In genomic region chr19:44113784-44114390, GRCh38 we compare ENCODE assay signal across 1 cellular context.
TF ChIP-seq lines count a peak whose summit lies in the region.

No MANE protein-coding gene starts in this region.

TF ChIP-seq in HEK293, 187 proteins besides CTCF, POLR2A, EP300 and RAD21 (continued from another document):
- TF ChIP-seq ZNF645 (tag by site-specific recombination; IDR thresholded peaks at IDR 0.05) (no peak), TRIM28 (IDR thresholded peaks at IDR 0.05; ENCODE audit: borderline replicate concordance, low read length) (no peak), ZNF560 (tag by site-specific recombination; IDR thresholded peaks at IDR 0.05; ENCODE audit: borderline replicate concordance) (no peak), PRDM1 (tag by site-specific recombination; IDR thresholded peaks at IDR 0.05) (0 out of 2 replicates have a peak, but pooled peaks have one; percentile 4), IKZF3 (tag by site-specific recombination; IDR thresholded peaks at IDR 0.05) (peak; percentile 67), ZNF548 (tag by site-specific recombination; IDR thresholded peaks at IDR 0.05) (no peak), HIC1 (tag by site-specific recombination; IDR thresholded peaks at IDR 0.05) (no peak), ZNF449 (tag by site-specific recombination; IDR thresholded peaks at IDR 0.05) (no peak), ZBTB10 (tag by site-specific recombination; IDR thresholded peaks at IDR 0.05) (0 out of 2 replicates have a peak, but pooled peaks have one; percentile 2), PRDM10 (tag by site-specific recombination; IDR thresholded peaks at IDR 0.05) (peak; percentile 99), ZBTB11 (tag by site-specific recombination; conservative IDR thresholded peaks at IDR 0.05; ENCODE audit: low read depth) (no peak), EGR2 (tag by site-specific recombination; IDR thresholded peaks at IDR 0.05; ENCODE audit: low read depth) (no peak), ZNF223 (tag by site-specific recombination; IDR thresholded peaks at IDR 0.05) (0 out of 2 replicates have a peak, but pooled peaks have one; percentile 9), ZNF501 (tag by site-specific recombination; IDR thresholded peaks at IDR 0.05) (no peak), ZNF513 (tag by site-specific recombination; IDR thresholded peaks at IDR 0.05) (no peak), ZNF398 (tag by site-specific recombination; IDR thresholded peaks at IDR 0.05) (no peak), ZBTB21 (tag by site-specific recombination; IDR thresholded peaks at IDR 0.05) (no peak), ZNF529 (tag by site-specific recombination; IDR thresholded peaks at IDR 0.05; ENCODE audit: insufficient replicate concordance) (no peak), ZNF175 (tag by site-specific recombination; IDR thresholded peaks at IDR 0.05) (no peak)
